8 cellular contexts compared by ENCODE assay signal in genomic region chr7:17706734-17707133, GRCh38.
DNase-seq lines count a peak whose midpoint lies in the region; ATAC-seq, FAIRE-seq and TF ChIP-seq lines count a peak whose summit lies in the region.

No MANE protein-coding gene starts in this region.

- H4K8ac ChIP-seq in mesendoderm (ENCODE audit: low read depth, low read length) = no peak overlapping the region

- no peaks in the 10 kb centered on the region for H3K79me1 ChIP-seq in mesendoderm (ENCODE audit: low read length)

- H4K5ac ChIP-seq in mesendoderm (ENCODE audit: low read length) = no peak overlapping the region

- H3K36me3 ChIP-seq in endodermal cell (ENCODE audit: control insufficient read depth, insufficient read depth, low read length) (no peaks in the 10 kb centered on the region), mesendoderm (ENCODE audit: control insufficient read depth, insufficient read depth, low read length) (no peaks in the 10 kb centered on the region)

- no peak overlapping the region for H2BK15ac ChIP-seq in mesendoderm (replicated peaks; ENCODE audit: low read depth)

- H3K9me3 ChIP-seq in A549 = no peaks in the 10 kb centered on the region; the same call in 2 of the 3 replicates
- H3K9me3 ChIP-seq in endodermal cell (ENCODE audit: control insufficient read depth, low read length) = no peaks in the 10 kb centered on the region

- no peak overlapping the region for H3K23ac ChIP-seq in mesendoderm (ENCODE audit: low read length)

- FAIRE-seq in A549 (lab: Jason Lieb, UNC) (peak; percentile 92), urothelium cell line (lab: Jason Lieb, UNC) (no peak)

- no peaks in the 10 kb centered on the region for H3K4me1 Mint-ChIP-seq in endodermal cell

- H2AK5ac ChIP-seq in mesendoderm (ENCODE audit: low read length) = no peak overlapping the region

- peak; percentile 90 to 91 for TF ChIP-seq RAD21 in A549 (conservative IDR thresholded peaks at IDR 0.05 in 1 of 2, IDR thresholded peaks at IDR 0.05 in 1 of 2)

- H3K9me3 Mint-ChIP-seq in endodermal cell = no peaks in the 10 kb centered on the region

- TF ChIP-seq CTCF in A549 (IDR thresholded peaks at IDR 0.05) = peak; percentile 82
- TF ChIP-seq CTCF in GM10248 (IDR thresholded peaks at IDR 0.05; ENCODE audit: control extremely low read depth, extremely low read depth, low read depth, missing control alignments) = peak; percentile 63
- peak; percentile 89 for TF ChIP-seq CTCF in endodermal cell (conservative IDR thresholded peaks at IDR 0.05)

- no peak overlapping the region for H3K4ac ChIP-seq in mesendoderm (ENCODE audit: low read depth, low read length)

- WGBS in A549 (ENCODE audit: missing lambda C conversion rate) = 13% methylated on average over 3 of the region's 3 CpGs
- WGBS in endodermal cell (ENCODE audit: insufficient coverage in 1 of 2, insufficient read length in 1 of 2), 2 experiments = 26 to 42% methylated on average over 3 of the region's 3 CpGs
- no CpG with 5 or more reads among the region's 3 CpGs for WGBS in mesendoderm (ENCODE audit: extremely low coverage, insufficient coverage, low lambda C conversion rate)

- H3K9ac ChIP-seq in endodermal cell (ENCODE audit: extremely low read depth, low read length, poor library complexity, severe bottlenecking) (no peak overlapping the region), mesendoderm (ENCODE audit: low read length) (no peak overlapping the region)

- H3K56ac ChIP-seq in mesendoderm (ENCODE audit: low read length) = no peak overlapping the region

- no peak overlapping the region for H3K4me3 Mint-ChIP-seq in endodermal cell

- no peak overlapping the region for H2BK120ac ChIP-seq in mesendoderm (ENCODE audit: low read depth, low read length)

- H3K18ac ChIP-seq in mesendoderm (ENCODE audit: low read length) = no peak overlapping the region

- H3K27me3 ChIP-seq in endodermal cell (ENCODE audit: control insufficient read depth, insufficient read depth, low read length, poor library complexity, severe bottlenecking) (no peaks in the 10 kb centered on the region), mesendoderm (ENCODE audit: insufficient read depth, low read length, poor library complexity) (no peaks in the 10 kb centered on the region)

- H3K27ac ChIP-seq in A549 = peak overlapping the region; percentile 29 to 43; a peak in 3 of 6 replicates
- no peak overlapping the region for H3K27ac ChIP-seq in endodermal cell (ENCODE audit: low read depth, low read length)
- H3K27ac ChIP-seq in mesendoderm (ENCODE audit: low read depth, low read length) = no peak overlapping the region

- H3K4me3 ChIP-seq in A549 (no peak overlapping the region), endodermal cell (ENCODE audit: low read length) (no peak overlapping the region), mesendoderm (ENCODE audit: low read length) (no peak overlapping the region)

- TF ChIP-seq POLR2A in A549 (IDR thresholded peaks at IDR 0.05; ENCODE audit: low read length) = no peak

- POLR2A ChIA-PET in A549 (lab: Yijun Ruan, JAX) (interaction anchor here (1.0 kb wide), 1 partner anchor 66 kb away, joined by 3 read pairs; no protein-coding TSS in a partner anchor), GM10248 (lab: Yijun Ruan, JAX) (no interaction called here)

- no peak for TF ChIP-seq EP300 in A549 (IDR thresholded peaks at IDR 0.05)

- CTCF ChIA-PET in A549 (lab: Yijun Ruan, JAX) = interaction anchor here (0.6 to 2.8 kb wide), 25 partner anchors 8 to 883 kb away, joined by 3 to 20 read pairs (median 4); no protein-coding TSS in a partner anchor
- CTCF ChIA-PET in GM10248 (lab: Yijun Ruan, JAX) = interaction anchor here (0.6 to 2.7 kb wide), 26 partner anchors 9 to 646 kb away, joined by 3 to 9 read pairs (median 4); no protein-coding TSS in a partner anchor

- DNase-seq in A549 (ENCODE audit: low read depth in 1 of 2, low spot score in 1 of 2) (peak; percentile 49 to 80), GM10248 (ENCODE audit: extremely low spot score) (peak; percentile 35), NCI-H128 (lab: John Stamatoyannopoulos, UW; ENCODE audit: unreplicated experiment) (peak; percentile 23), SW 1271 (lab: John Stamatoyannopoulos, UW) (peak; percentile 12 to 73), endodermal cell (peak; percentile 85), mesendoderm (peak; percentile 81), urothelium cell line (ENCODE audit: low spot score) (peak; percentile 68)

- no peaks in the 10 kb centered on the region for H3K27me3 Mint-ChIP-seq in endodermal cell (ENCODE audit: insufficient read depth)

- H3K36me3 Mint-ChIP-seq in endodermal cell (ENCODE audit: low read depth) = no peaks in the 10 kb centered on the region

- no peak overlapping the region for H3K27ac Mint-ChIP-seq in endodermal cell

- H3K79me2 ChIP-seq in mesendoderm (ENCODE audit: control insufficient read depth, insufficient read depth, low read length) = no peaks in the 10 kb centered on the region

- peak; percentile 95 to 96 for ATAC-seq in A549
- ATAC-seq in HG02588 (IDR thresholded peaks at IDR 0.05; ENCODE audit: unreplicated experiment) = peak; percentile 82

- H3K4me2 ChIP-seq in A549 (peak overlapping the region; percentile 38), mesendoderm (ENCODE audit: low read length) (no peak overlapping the region)

- H3K4me1 ChIP-seq in A549 = peaks cover 6% of the 10 kb centered on the region; the same call in 2 of the 3 replicates
- H3K4me1 ChIP-seq in endodermal cell (ENCODE audit: control insufficient read depth, insufficient read depth, low read length) = no peaks in the 10 kb centered on the region
- H3K4me1 ChIP-seq in mesendoderm (ENCODE audit: control insufficient read depth, low read depth, low read length) = no peaks in the 10 kb centered on the region

- no peak overlapping the region for H2BK5ac ChIP-seq in mesendoderm (ENCODE audit: low read length)

TF ChIP-seq in A549, 52 proteins besides CTCF, POLR2A, EP300 and RAD21:
- TF ChIP-seq FOXS1 (CRISPR knock-in tag; IDR thresholded peaks at IDR 0.05) (no peak), SMC3 (IDR thresholded peaks at IDR 0.05) (peak; percentile 79)
TF ChIP-seq in A549: peak in this region for 1.

Comparison
In these comparisons a context has a peak if more than half of its experiments do, and no peak if none do; other contexts are left out.
1. DNase-seq: peak in every context shown above with its lines; median percentile 85 in endodermal cell; 81 in mesendoderm; 68 in urothelium cell line; 64 in A549; 42 in SW 1271; 35 in GM10248; 23 in NCI-H128.
2. H3K27ac ChIP-seq: peak in A549 (2 of 2); none in endodermal cell (single experiment) and mesendoderm (single experiment).
3. Peak in every context shown above with its lines, with median percentiles within 50 percentile points of each other: CTCF ChIP-seq.